In the genomic region with DNA sequence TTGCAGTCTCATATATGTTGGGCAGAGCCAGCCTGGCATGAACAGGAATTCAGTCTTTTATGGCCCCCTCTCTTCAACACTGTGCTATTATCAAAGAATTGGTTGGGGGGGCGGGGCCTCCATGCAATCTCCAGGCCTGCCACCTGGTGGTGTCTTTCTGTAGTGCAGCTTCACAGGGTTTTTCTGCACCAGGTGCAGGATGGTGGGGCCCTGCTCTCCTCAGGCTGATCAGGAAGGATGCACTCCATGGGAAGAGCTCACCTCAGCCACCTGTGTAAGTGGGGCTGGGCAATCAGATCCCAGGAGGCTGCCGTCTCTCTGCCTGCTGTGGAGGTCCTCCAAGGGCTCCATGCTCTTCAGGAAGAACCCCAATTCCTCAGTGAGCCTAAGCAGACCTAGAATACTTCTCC, we compare ENCODE assay signal across 8 cellular contexts. TPM values are rescaled to one million over a fixed set of nuclear protein-coding genes. Genes with fewer than 3 reads are reported as not detected.
DNase-seq lines count a peak whose midpoint lies in the region; ATAC-seq and TF ChIP-seq lines count a peak whose summit lies in the region.

No MANE protein-coding gene starts in this region.

- TF ChIP-seq CTCF in ovary (IDR thresholded peaks at IDR 0.05), result peak; percentile 85 to 90 (median 88)
- peak; percentile 87 to 91 (median 90) for TF ChIP-seq CTCF in upper lobe of left lung (IDR thresholded peaks at IDR 0.05)

- TF ChIP-seq POLR2A in ovary (IDR thresholded peaks at IDR 0.05) (no peak), upper lobe of left lung (IDR thresholded peaks at IDR 0.05) (no peak)

- H3K4me3 ChIP-seq in SJSA1, result no peak overlapping the region
- H3K4me3 ChIP-seq in ovary, result no peak overlapping the region
- H3K4me3 ChIP-seq in upper lobe of left lung, result no peak overlapping the region

- H3K36me3 ChIP-seq in SJSA1 (peaks cover 44% of the 10 kb centered on the region), ovary (no peaks in the 10 kb centered on the region), upper lobe of left lung (peaks cover 0 to 6% (median 3%) of the 10 kb centered on the region in 4 donors)

- intact Hi-C loops in ovary (cut with DNase I), result loop anchor here in 2 of 4 donors (5.0 kb wide), 1 partner anchor 47 kb away; the partner anchor contains the start of gene EVA1B (in 2 of the 2)

- H3K27me3 ChIP-seq in SJSA1 (replicated peaks) (no peaks in the 10 kb centered on the region), ovary (no peaks in the 10 kb centered on the region), upper lobe of left lung (no peaks in the 10 kb centered on the region)

- ATAC-seq in upper lobe of left lung (ENCODE audit: low FRiP score in 2 of 2) (peak; percentile 68 to 82), HG03108 (IDR thresholded peaks at IDR 0.05; ENCODE audit: unreplicated experiment) (no peak)

- H3K4me1 ChIP-seq in SJSA1 (replicated peaks), result peaks cover 43% of the 10 kb centered on the region
- H3K4me1 ChIP-seq in ovary (ENCODE audit: insufficient read depth), result peaks cover 21% of the 10 kb centered on the region
- H3K4me1 ChIP-seq in upper lobe of left lung, result peaks cover 52 to 75% (median 66%) of the 10 kb centered on the region in 4 donors

- H3K27ac ChIP-seq in SJSA1, result no peak overlapping the region
- H3K27ac ChIP-seq in ovary, result no peak overlapping the region
- peak overlapping the region in 2 of 4 donors; percentile 39 to 61 for H3K27ac ChIP-seq in upper lobe of left lung

- WGBS in ovary, 3 donors, result 36 to 47% (median 42%) methylated on average over 2 of the region's 2 CpGs
- 30 to 35% methylated on average over 2 of the region's 2 CpGs for WGBS in upper lobe of left lung, 2 donors

- in situ Hi-C loops in G401 (cut with HindIII; ENCODE audit: low sequenced_read_pairs), result no loop called here

- DNase-seq in G401 (ENCODE audit: low spot score) (peak; percentile 80), M059J (ENCODE audit: low read depth) (peak; percentile 66), SJSA1 (ENCODE audit: low read depth in 1 of 2, low spot score in 2 of 2) (peak; percentile 75 to 82), foreskin melanocyte (peak; percentile 55), ovary (peak; percentile 64 to 84 (median 80)), upper lobe of left lung (peak in 1 of 2 donors; percentile 75)
- DNase-seq in activated effector memory CD4-positive, alpha-beta T cell treated with Interleukin-2 at 50 U/mL for 16 hours, result peak; percentile 71

- no peaks in the 10 kb centered on the region for H3K9me3 ChIP-seq in SJSA1 (replicated peaks)
- no peaks in the 10 kb centered on the region for H3K9me3 ChIP-seq in ovary
- H3K9me3 ChIP-seq in upper lobe of left lung, result no peaks in the 10 kb centered on the region

- TF ChIP-seq EP300 in ovary (IDR thresholded peaks at IDR 0.05) (no peak), upper lobe of left lung (IDR thresholded peaks at IDR 0.05) (no peak)

RNA-seq across cellular contexts. Expression of gene STK40, which starts 16.7 kb away (rescaled TPM):
- total RNA-seq in G401 (2014; rRNA removed; shearing (Covaris generic)), result 13.6 and 19.9 TPM in 2 replicates
- 13.2 and 21.4 TPM in 2 replicates for total RNA-seq in M059J (2014; rRNA removed; shearing (Covaris generic))
- total RNA-seq in SJSA1 (2014; rRNA removed; shearing (Covaris generic)), result 16.1 and 29.2 TPM in 2 replicates
- total RNA-seq in ovary (100 to 1,000 TPM in 1 of 7 donors, 10 to 100 TPM in 6; 22.9 to 104 (median 83.2) TPM), upper lobe of left lung (100 to 1,000 TPM in 1 of 6 donors, 10 to 100 TPM in 5; 26.2 to 100 (median 69.1) TPM)
- polyA plus RNA-seq in ovary, result 10 to 100 TPM; 23.0 to 52.9 TPM

RNA-seq across cellular contexts. Expression of gene LSM10, which starts 28.6 kb away (rescaled TPM):
- total RNA-seq in G401 (2014; rRNA removed; shearing (Covaris generic)), result 37.5 and 57.9 TPM in 2 replicates
- 6.8 and 7.6 TPM in 2 replicates for total RNA-seq in M059J (2014; rRNA removed; shearing (Covaris generic))
- 3.4 and 6.4 TPM in 2 replicates for total RNA-seq in SJSA1 (2014; rRNA removed; shearing (Covaris generic))
- total RNA-seq in ovary, result 10 to 100 TPM; 20.0 to 49.3 (median 37.8) TPM
- 10 to 100 TPM; 22.0 to 43.2 TPM for polyA plus RNA-seq in ovary
- total RNA-seq in upper lobe of left lung, result 10 to 100 TPM; 19.1 to 54.6 (median 35.8) TPM

RNA-seq across cellular contexts. Expression of gene EVA1B, which starts 45.6 kb away (rescaled TPM):
- total RNA-seq in G401 (2014; rRNA removed; shearing (Covaris generic)), result 46.3 and 91.0 TPM in 2 replicates
- 35.8 and 44.5 TPM in 2 replicates for total RNA-seq in M059J (2014; rRNA removed; shearing (Covaris generic))
- total RNA-seq in SJSA1 (2014; rRNA removed; shearing (Covaris generic)), result 103 and 159 TPM in 2 replicates
- total RNA-seq in ovary, result 100 to 1,000 TPM in 1 of 7 donors, 10 to 100 TPM in 6; 39.9 to 113 (median 56.8) TPM
- polyA plus RNA-seq in ovary, result 10 to 100 TPM in 1 of 2 donors, not detected in 1; 54.1 TPM
- total RNA-seq in upper lobe of left lung, result 10 to 100 TPM; 24.3 to 97.9 (median 36.6) TPM
